Comparison of ENCODE assay signal across 8 cellular contexts in genomic region chr13:27952931-27953670, GRCh38. TPM values are rescaled to one million over a fixed set of nuclear protein-coding genes. Genes with fewer than 3 reads are reported as not detected.
DNase-seq lines count a peak whose midpoint lies in the region; ATAC-seq, FAIRE-seq and TF ChIP-seq lines count a peak whose summit lies in the region.

No MANE protein-coding gene starts in this region.

- peaks cover 26% of the 10 kb centered on the region for H3K27me3 ChIP-seq in thoracic aorta (replicated peaks; ENCODE audit: insufficient read depth)

- peak overlapping the region; percentile 50 for H3K4me3 Mint-ChIP-seq in activated CD4-positive, alpha-beta T cell treated with anti-CD3 and anti-CD28 coated beads, Interleukin-2, amount 10 ng/mL, durations not matched to agents 24 days and 14 days
- H3K4me3 Mint-ChIP-seq in T-helper 17 cell = peak overlapping the region; percentile 83

- H3K36me3 Mint-ChIP-seq in activated CD4-positive, alpha-beta T cell treated with anti-CD3 and anti-CD28 coated beads, Interleukin-2, amount 10 ng/mL, durations not matched to agents 24 days and 14 days (ENCODE audit: low read depth) = no peaks in the 10 kb centered on the region
- H3K36me3 Mint-ChIP-seq in T-helper 17 cell (ENCODE audit: low read depth) = peaks cover 3% of the 10 kb centered on the region

- H3K4me3 ChIP-seq in kidney (ENCODE audit: low read length in 2 of 2) (peak overlapping the region; percentile 37 to 57), thoracic aorta (peak overlapping the region; percentile 75)

- H3K4me1 ChIP-seq in kidney (ENCODE audit: control insufficient read depth in 1 of 2, insufficient read depth in 1 of 2, low read depth in 1 of 2, low read length in 2 of 2) (no peaks in the 10 kb centered on the region), thoracic aorta (ENCODE audit: control insufficient read depth in 1 of 2, low read depth in 2 of 2) (peaks cover 6 to 14% of the 10 kb centered on the region in 2 donors)

- H3K27ac ChIP-seq in kidney (ENCODE audit: low read depth in 2 of 2, low read length in 2 of 2) (peak overlapping the region; percentile 78 to 86), thoracic aorta (no peak overlapping the region)

- intact Hi-C loops in activated CD4-positive, alpha-beta T cell treated with anti-CD3 and anti-CD28 coated beads, Interleukin-2, amount 10 ng/mL, durations not matched to agents 24 days and 14 days (cut with micrococcal nuclease) = loop anchor here (10.0 kb wide), 1 partner anchor 578 kb away; no protein-coding TSS in a partner anchor
- intact Hi-C loops in kidney (cut with DNase I) = no loop called here

- ATAC-seq in T-helper 17 cell (no peak), thoracic aorta (ENCODE audit: insufficient number of reproducible peaks, low FRiP score, low read depth) (no peak), GM18519 (IDR thresholded peaks at IDR 0.05; ENCODE audit: low FRiP score, unreplicated experiment) (no peak)

- H3K9ac ChIP-seq in kidney (ENCODE audit: low read length in 2 of 2) = peak overlapping the region in 1 of 2 donors; percentile 69

- H3K27me3 Mint-ChIP-seq in activated CD4-positive, alpha-beta T cell treated with anti-CD3 and anti-CD28 coated beads, Interleukin-2, amount 10 ng/mL, durations not matched to agents 24 days and 14 days = peaks cover 58% of the 10 kb centered on the region
- H3K27me3 Mint-ChIP-seq in T-helper 17 cell = peaks cover 53% of the 10 kb centered on the region

- peaks cover 6% of the 10 kb centered on the region for H3K4me1 Mint-ChIP-seq in activated CD4-positive, alpha-beta T cell treated with anti-CD3 and anti-CD28 coated beads, Interleukin-2, amount 10 ng/mL, durations not matched to agents 24 days and 14 days
- peaks cover 10% of the 10 kb centered on the region for H3K4me1 Mint-ChIP-seq in T-helper 17 cell

- no peak for FAIRE-seq in kidney (lab: Jason Lieb, UNC)

- DNase-seq in activated CD4-positive, alpha-beta T cell treated with anti-CD3 and anti-CD28 coated beads, Interleukin-2, amount 10 ng/mL, durations not matched to agents 24 days and 14 days = no peak
- no peak for DNase-seq in activated CD4-positive, alpha-beta T cell treated with anti-CD3 and anti-CD28 coated beads, Interleukin-2, amount 50 U/mL, for 1 hour
- DNase-seq in T-helper 17 cell = no peak
- DNase-seq in kidney = no peak
- no peak for DNase-seq in thoracic aorta (ENCODE audit: low spot score)
- no peak for DNase-seq in anterior cingulate cortex (lab: John Stamatoyannopoulos, UW)
- DNase-seq in occipital lobe (lab: John Stamatoyannopoulos, UW) = no peak

- H3K9me3 ChIP-seq in T-helper 17 cell (ENCODE audit: control insufficient read depth, low read length, poor library complexity, severe bottlenecking) = no peaks in the 10 kb centered on the region
- H3K9me3 ChIP-seq in kidney (ENCODE audit: control insufficient read depth in 1 of 2, low read length in 2 of 2) = peaks cover 0 to 3% of the 10 kb centered on the region in 2 donors
- H3K9me3 ChIP-seq in thoracic aorta = no peaks in the 10 kb centered on the region

- no peaks in the 10 kb centered on the region for H3K9me3 Mint-ChIP-seq in activated CD4-positive, alpha-beta T cell treated with anti-CD3 and anti-CD28 coated beads, Interleukin-2, amount 10 ng/mL, durations not matched to agents 24 days and 14 days

- H3K36me3 ChIP-seq in kidney (ENCODE audit: control insufficient read depth in 1 of 2, insufficient read depth in 2 of 2, low read length in 2 of 2) (no peaks in the 10 kb centered on the region), thoracic aorta (no peaks in the 10 kb centered on the region)

- peak overlapping the region; percentile 48 for H3K27ac Mint-ChIP-seq in activated CD4-positive, alpha-beta T cell treated with anti-CD3 and anti-CD28 coated beads, Interleukin-2, amount 10 ng/mL, durations not matched to agents 24 days and 14 days
- no peak overlapping the region for H3K27ac Mint-ChIP-seq in T-helper 17 cell

- TF ChIP-seq CTCF in kidney (IDR thresholded peaks at IDR 0.05; ENCODE audit: borderline replicate concordance, extremely low read depth, insufficient read depth) (no peak), thoracic aorta (IDR thresholded peaks at IDR 0.05) (no peak)

RNA-seq across cellular contexts. Expression of gene CDX2, which starts 16.0 kb away (rescaled TPM):
- not detected in 2 replicates for total RNA-seq in activated CD4-positive, alpha-beta T cell treated with anti-CD3 and anti-CD28 coated beads, Interleukin-2, amount 10 ng/mL, durations not matched to agents 24 days and 14 days
- total RNA-seq in T-helper 17 cell (not detected), kidney (not detected), thoracic aorta (not detected), occipital lobe (not detected)
- polyA plus RNA-seq in kidney (ENCODE audit: insufficient read depth, low read depth, low replicate concordance) = not detected

RNA-seq across cellular contexts. Expression of gene PDX1, which starts 33.3 kb away (rescaled TPM):
- total RNA-seq in activated CD4-positive, alpha-beta T cell treated with anti-CD3 and anti-CD28 coated beads, Interleukin-2, amount 10 ng/mL, durations not matched to agents 24 days and 14 days = not detected in 2 replicates
- total RNA-seq in T-helper 17 cell (not detected), kidney (not detected), thoracic aorta (under 1 TPM in 1 of 2 donors, not detected in 1; 0.28 TPM), occipital lobe (not detected)
- not detected for polyA plus RNA-seq in kidney (ENCODE audit: insufficient read depth, low read depth, low replicate concordance)

RNA-seq across cellular contexts. Expression of gene URAD, which starts 35.4 kb away (rescaled TPM):
- total RNA-seq in activated CD4-positive, alpha-beta T cell treated with anti-CD3 and anti-CD28 coated beads, Interleukin-2, amount 10 ng/mL, durations not matched to agents 24 days and 14 days = not detected in 2 replicates
- total RNA-seq in T-helper 17 cell (not detected), kidney (not detected), thoracic aorta (not detected), occipital lobe (not detected)
- polyA plus RNA-seq in kidney (ENCODE audit: insufficient read depth, low read depth, low replicate concordance) = not detected

Comparison
In these comparisons a context has a peak if more than half of its experiments do, and no peak if none do; other contexts are left out.
1. H3K27ac ChIP-seq: peak in kidney (2 of 2); none in thoracic aorta (0 of 2).